In the genomic region with DNA sequence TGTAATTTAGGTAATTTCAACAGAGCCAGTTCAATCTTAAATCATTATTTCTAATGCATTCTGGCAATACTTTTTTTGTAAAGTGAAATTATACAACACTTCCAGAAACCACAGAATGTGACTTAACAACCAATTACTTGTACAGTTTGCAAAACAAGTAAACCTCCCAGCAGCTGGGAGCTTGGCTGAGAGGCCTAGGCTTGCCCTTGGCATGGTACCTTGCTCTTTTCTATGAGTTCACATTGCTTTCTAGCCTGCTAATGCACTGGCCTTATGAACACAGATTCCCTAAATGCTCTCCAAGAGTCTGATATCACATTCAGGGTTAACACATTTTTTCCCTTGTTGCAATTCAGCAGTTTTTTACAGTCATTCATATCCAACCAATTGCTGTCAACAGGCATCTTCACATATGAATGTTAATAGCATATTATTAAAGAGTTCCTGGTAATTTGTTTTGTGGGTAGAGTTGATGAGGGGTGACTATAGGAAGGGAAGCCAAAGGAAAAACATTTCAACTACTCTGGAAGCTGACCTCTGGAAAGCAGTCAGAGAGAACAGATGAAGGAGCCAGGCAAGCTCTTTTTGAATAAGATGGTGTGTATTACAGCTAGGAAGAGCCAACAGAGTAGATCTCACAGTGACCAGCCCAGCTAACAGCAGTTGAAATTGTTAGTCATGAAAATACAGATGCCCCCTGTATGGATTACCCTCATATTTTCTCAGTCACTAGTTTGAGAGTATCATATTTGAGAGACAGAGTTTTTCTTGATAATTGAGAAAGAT, we compare ENCODE assay signal across 18 cellular contexts.
DNase-seq lines count a peak whose midpoint lies in the region; TF ChIP-seq lines count a peak whose summit lies in the region.
"Had no signal": no experiment of that assay in that cellular context is flagged by ENCODE, and none has a peak within 500 bp of the region (broad histone marks: within the 10 kb centered on the region; RNA-seq: fewer than 3 reads in every experiment).

No MANE protein-coding gene starts in this region.

- peaks cover 5% of the 10 kb centered on the region for H3K4me1 Mint-ChIP-seq in mesothelial cell of epicardium
- H3K4me1 Mint-ChIP-seq: CD4-positive, alpha-beta memory T cell had no signal

- no peaks in the 10 kb centered on the region for H3K36me3 Mint-ChIP-seq in mesothelial cell of epicardium
- H3K36me3 Mint-ChIP-seq: CD4-positive, alpha-beta memory T cell had no signal

- no peak overlapping the region for H3K27ac Mint-ChIP-seq in mesothelial cell of epicardium

- H3K27me3 ChIP-seq in left ventricle myocardium inferior (ENCODE audit: low read depth) (no peaks in the 10 kb centered on the region), right atrium auricular region (no peaks in the 10 kb centered on the region)
- H3K27me3 ChIP-seq: BLaER1 had no signal

- DNase-seq in left ventricle myocardium inferior, result no peak
- no peak for DNase-seq in right atrium auricular region (ENCODE audit: low spot score)
- DNase-seq in NCI-H69 (lab: John Stamatoyannopoulos, UW), result peak; percentile 11
- peak; percentile 1 for DNase-seq in myocyte (ENCODE audit: low read depth)
- no peak for DNase-seq in activated CD4-positive, alpha-beta T cell treated with anti-CD3 and anti-CD28 coated beads, Interleukin-2, amount 50 U/mL, for 48 hours
- no peak for DNase-seq in GDM1 (lab: John Stamatoyannopoulos, UW)
- no peak for DNase-seq in mesothelial cell of epicardium (ENCODE audit: low spot score in 2 of 2, unreplicated experiment in 2 of 2)
- DNase-seq: CD4-positive, alpha-beta memory T cell; DMS53; IMR-90; NCI-H1436 treated with DMSO at 0.1 percent for 48 hours; NCI-H2029; NCI-H748 treated with DMSO at 0.1 percent for 48 hours; OCI-M1; SIG-M5 had no signal

- H3K36me3 ChIP-seq in left ventricle myocardium inferior (no peaks in the 10 kb centered on the region), right atrium auricular region (no peaks in the 10 kb centered on the region)
- H3K36me3 ChIP-seq: BLaER1, HAP-1 had no signal

- H3K4me3 Mint-ChIP-seq in mesothelial cell of epicardium, result no peak overlapping the region
- H3K4me3 Mint-ChIP-seq: CD4-positive, alpha-beta memory T cell had no signal

- H3K4me1 ChIP-seq in left ventricle myocardium inferior (peaks cover 50% of the 10 kb centered on the region), right atrium auricular region (no peaks in the 10 kb centered on the region)
- H3K4me1 ChIP-seq: A549, BLaER1, HAP-1 had no signal

- no peaks in the 10 kb centered on the region for H3K9me3 Mint-ChIP-seq in mesothelial cell of epicardium

- no peaks in the 10 kb centered on the region for H3K27me3 Mint-ChIP-seq in mesothelial cell of epicardium (ENCODE audit: low read depth)
- H3K27me3 Mint-ChIP-seq: CD4-positive, alpha-beta memory T cell had no signal

- intact Hi-C loops in left ventricle myocardium inferior (cut with micrococcal nuclease), result no loop called here

- H3K9me3 ChIP-seq in left ventricle myocardium inferior (replicated peaks) (no peaks in the 10 kb centered on the region), right atrium auricular region (no peaks in the 10 kb centered on the region)
- H3K9me3 ChIP-seq: A549, BLaER1, HAP-1 had no signal

- H3K4me3 ChIP-seq in left ventricle myocardium inferior, result no peak overlapping the region
- no peak overlapping the region for H3K4me3 ChIP-seq in right atrium auricular region
- H3K4me3 ChIP-seq: A549, BLaER1, HAP-1 had no signal

- TF ChIP-seq CTCF in left ventricle myocardium inferior (IDR thresholded peaks at IDR 0.05; ENCODE audit: borderline replicate concordance) (no peak), right atrium auricular region (IDR thresholded peaks at IDR 0.05) (no peak), mesothelial cell of epicardium (IDR thresholded peaks at IDR 0.05; ENCODE audit: unreplicated experiment) (no peak)

- H3K27ac ChIP-seq in left ventricle myocardium inferior (replicated peaks), result peak overlapping the region; percentile 37
- no peak overlapping the region for H3K27ac ChIP-seq in right atrium auricular region
- H3K27ac ChIP-seq: A549, BLaER1 had no signal

Comparison
In these comparisons a context has a peak if more than half of its experiments do, and no peak if none do; other contexts are left out.
1. DNase-seq: peak in NCI-H69 (single experiment) and myocyte (single experiment); none in left ventricle myocardium inferior (single experiment), right atrium auricular region (single experiment), activated CD4-positive, alpha-beta T cell treated with anti-CD3 and anti-CD28 coated beads, Interleukin-2, amount 50 U/mL, for 48 hours (0 of 2), GDM1 (single experiment) and mesothelial cell of epicardium (0 of 2).